ENCODE assay signal across 8 cellular contexts in genomic region chr1:20574686-20575543, GRCh38. TPM values are rescaled to one million over a fixed set of nuclear protein-coding genes. Genes with fewer than 3 reads are reported as not detected.
DNase-seq lines count a peak whose midpoint lies in the region; ATAC-seq and TF ChIP-seq lines count a peak whose summit lies in the region.

No MANE protein-coding gene starts in this region.

- ATAC-seq in HG02763 (IDR thresholded peaks at IDR 0.05; ENCODE audit: unreplicated experiment), result no peak

- no peak overlapping the region for H3K27ac ChIP-seq in dorsolateral prefrontal cortex

- peaks cover 0 to 16% (median 0%) of the 10 kb centered on the region in 45 donors for H3K27me3 ChIP-seq in dorsolateral prefrontal cortex

- TF ChIP-seq CTCF in dorsolateral prefrontal cortex (IDR thresholded peaks at IDR 0.05 in 54 of 56, conservative IDR thresholded peaks at IDR 0.05 in 2 of 56; ENCODE audit: low read depth in 1 of 56, partially characterized antibody in 56 of 56), result peak in 54 of 56 donors; percentile 21 to 70 (median 56)

- H3K4me3 ChIP-seq in dorsolateral prefrontal cortex, result no peak overlapping the region

- DNase-seq in SIG-M5 treated with dmso at 0.1 percent for 504 hours (lab: John Stamatoyannopoulos, UW; ENCODE audit: unreplicated experiment) (peak; percentile 66), SIG-M5 (lab: John Stamatoyannopoulos, UW) (no peak), NCI-H2107 treated with DMSO at 0.1 percent for 48 hours (lab: John Stamatoyannopoulos, UW; ENCODE audit: unreplicated experiment) (peak; percentile 18), dorsolateral prefrontal cortex (peak in 7 of 10 donors; percentile 15 to 69 (median 48)), lung microvascular endothelial cell (ENCODE audit: low read depth in 2 of 2) (peak; percentile 83 to 94)
- peak; percentile 36 to 76 for DNase-seq in activated CD4-positive, alpha-beta T cell treated with anti-CD3 and anti-CD28 coated beads for 24 hours (ENCODE audit: low read depth in 2 of 2)
- peak; percentile 66 to 78 for DNase-seq in stimulated activated CD8-positive, alpha-beta memory T cell treated with anti-CD3 and anti-CD28 coated beads, Interleukin-2, amount 100 ng/mL, for 48 hours (ENCODE audit: low read depth in 2 of 2)

- intact Hi-C loops in dorsolateral prefrontal cortex (cut with DNase I), result no loop called here

RNA-seq across cellular contexts. Expression of gene CDA, which starts 14.0 kb away (rescaled TPM):
- total RNA-seq in dorsolateral prefrontal cortex (10 to 100 TPM in 1 of 120 experiments, 1 to 10 TPM in 102, under 1 TPM in 12, not detected in 5; 0.49 to 10.9 (median 2.5) TPM), lung microvascular endothelial cell (0.65 and 1.6 TPM in 2 replicates)

RNA-seq across cellular contexts. Expression of gene FAM43B, which starts 22.5 kb away (rescaled TPM):
- total RNA-seq in dorsolateral prefrontal cortex, result 10 to 100 TPM in 95 of 120 experiments, 1 to 10 TPM in 25; 6.2 to 32.7 (median 12.3) TPM
- total RNA-seq in lung microvascular endothelial cell, result not detected in 2 replicates

RNA-seq across cellular contexts. Expression of gene PINK1, which starts 58.3 kb away (rescaled TPM):
- 100 to 1,000 TPM; 159 to 357 (median 261) TPM for total RNA-seq in dorsolateral prefrontal cortex
- total RNA-seq in lung microvascular endothelial cell, result 50.8 and 93.7 TPM in 2 replicates
